ENCODE assay signal across 8 cellular contexts in the genomic region with DNA sequence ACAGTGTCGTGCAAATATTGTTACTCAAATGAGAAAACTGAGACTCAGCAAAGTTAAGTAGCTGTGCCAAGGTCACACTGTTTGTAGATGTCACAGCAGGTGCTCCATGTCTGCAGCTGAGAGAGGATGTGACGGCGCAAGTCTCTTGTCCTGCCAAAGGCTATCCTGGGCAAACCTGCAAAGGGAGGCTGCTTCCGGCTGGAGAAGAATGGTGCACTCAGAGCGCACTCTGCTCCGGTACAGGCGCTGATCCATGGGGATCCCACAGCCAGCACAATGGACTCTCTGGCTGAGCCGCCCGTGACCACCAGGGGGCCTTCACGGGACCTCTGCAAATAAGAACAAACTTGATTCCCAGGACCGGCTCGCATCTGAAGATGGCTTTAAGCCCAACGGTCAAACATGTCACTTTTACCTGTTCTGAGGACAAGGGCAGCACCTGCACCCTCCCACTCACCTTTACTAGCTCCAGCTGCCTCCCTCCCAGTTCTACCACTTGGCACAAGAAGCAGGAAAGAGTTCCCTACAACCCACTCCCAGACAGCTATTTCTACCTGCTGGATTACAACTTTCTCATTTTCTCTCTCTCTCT. TPM values are rescaled to one million over a fixed set of nuclear protein-coding genes. Genes with fewer than 3 reads are reported as not detected.
A peak's percentile ranks its signal among the peaks of the same experiment; 100 is the strongest.
DNase-seq lines count a peak whose midpoint lies in the region; TF ChIP-seq lines count a peak whose summit lies in the region.

No MANE protein-coding gene starts in this region.

- H2AFZ ChIP-seq in OCI-LY3 (ENCODE audit: low read depth, low read length) (peak overlapping the region; percentile 97), parathyroid adenoma (peak overlapping the region; percentile 7)

- peak overlapping the region; percentile 54 for H3K4me3 ChIP-seq in OCI-LY3 (ENCODE audit: low read length)
- H3K4me3 ChIP-seq in parathyroid adenoma (ENCODE audit: low read depth, low read length), result no peak overlapping the region
- no peak overlapping the region for H3K4me3 ChIP-seq in vagina

- CTCF ChIA-PET in activated naive CD4-positive, alpha-beta T cell treated with anti-CD3 and anti-CD28 coated beads for 36 hours (lab: Charles Lee), result interaction anchor here (0.5 to 4.7 kb wide), 14 partner anchors 10 to 1022 kb away, joined by 3 to 31 read pairs (median 3); no protein-coding TSS in a partner anchor

- no peaks in the 10 kb centered on the region for H4K20me1 ChIP-seq in OCI-LY3 (ENCODE audit: insufficient read depth, low read length)

- H3K27ac ChIP-seq in OCI-LY3 (ENCODE audit: low read length) (no peak overlapping the region), parathyroid adenoma (no peak overlapping the region), vagina (no peak overlapping the region)

- H3K36me3 ChIP-seq in OCI-LY3 (replicated peaks; ENCODE audit: low read depth, low read length), result no peaks in the 10 kb centered on the region
- H3K36me3 ChIP-seq in parathyroid adenoma (ENCODE audit: control insufficient read depth, insufficient read depth, low read length), result no peaks in the 10 kb centered on the region
- H3K36me3 ChIP-seq in vagina, result no peaks in the 10 kb centered on the region

- H3K9me3 Mint-ChIP-seq in activated naive CD4-positive, alpha-beta T cell treated with anti-CD3 and anti-CD28 coated beads for 36 hours, result no peaks in the 10 kb centered on the region
- no peaks in the 10 kb centered on the region for H3K9me3 Mint-ChIP-seq in glutamatergic neuron (ENCODE audit: unreplicated experiment)

- no peaks in the 10 kb centered on the region for H3K79me2 ChIP-seq in OCI-LY3 (ENCODE audit: low read length)
- H3K79me2 ChIP-seq in parathyroid adenoma, result no peaks in the 10 kb centered on the region

- peak; percentile 38 for DNase-seq in DMS 273 treated with DMSO at 0.1 percent for 48 hours (lab: John Stamatoyannopoulos, UW)
- peak; percentile 19 for DNase-seq in HS-27A (ENCODE audit: low read depth)
- peak; percentile 54 for DNase-seq in activated naive CD4-positive, alpha-beta T cell treated with anti-CD3 and anti-CD28 coated beads for 36 hours
- peak; percentile 90 for DNase-seq in glutamatergic neuron
- DNase-seq in vagina (ENCODE audit: extremely low spot score in 2 of 2), result peak in 1 of 2 donors; percentile 88
- no peak for DNase-seq in middle frontal gyrus (ENCODE audit: extremely low spot score, low spot score)

- H3K27ac Mint-ChIP-seq in activated naive CD4-positive, alpha-beta T cell treated with anti-CD3 and anti-CD28 coated beads for 36 hours, result no peak overlapping the region
- no peak overlapping the region for H3K27ac Mint-ChIP-seq in glutamatergic neuron (ENCODE audit: unreplicated experiment)

- no peaks in the 10 kb centered on the region for H3K9me3 ChIP-seq in OCI-LY3 (ENCODE audit: insufficient read depth, low read length)
- no peaks in the 10 kb centered on the region for H3K9me3 ChIP-seq in parathyroid adenoma (ENCODE audit: control insufficient read depth, low read length)
- H3K9me3 ChIP-seq in vagina, result no peaks in the 10 kb centered on the region

- H3K36me3 Mint-ChIP-seq in activated naive CD4-positive, alpha-beta T cell treated with anti-CD3 and anti-CD28 coated beads for 36 hours (ENCODE audit: low read depth), result no peaks in the 10 kb centered on the region
- no peaks in the 10 kb centered on the region for H3K36me3 Mint-ChIP-seq in glutamatergic neuron (ENCODE audit: unreplicated experiment)

- intact Hi-C loops in activated naive CD4-positive, alpha-beta T cell treated with anti-CD3 and anti-CD28 coated beads for 36 hours (cut with micrococcal nuclease), result loop anchor here (1.0 kb wide), 1 partner anchor 44 kb away; no protein-coding TSS in a partner anchor
- intact Hi-C loops in vagina (cut with DNase I), result no loop called here

- peaks cover 33% of the 10 kb centered on the region for H3K27me3 ChIP-seq in OCI-LY3 (ENCODE audit: low read depth, low read length)
- no peaks in the 10 kb centered on the region for H3K27me3 ChIP-seq in parathyroid adenoma (ENCODE audit: control insufficient read depth, insufficient read depth, low read length)
- H3K27me3 ChIP-seq in vagina, result no peaks in the 10 kb centered on the region

- H3K27me3 Mint-ChIP-seq in activated naive CD4-positive, alpha-beta T cell treated with anti-CD3 and anti-CD28 coated beads for 36 hours (ENCODE audit: low read depth), result peaks cover 2% of the 10 kb centered on the region
- peaks cover 2% of the 10 kb centered on the region for H3K27me3 Mint-ChIP-seq in glutamatergic neuron (ENCODE audit: unreplicated experiment)

- H3K4me2 ChIP-seq in OCI-LY3 (ENCODE audit: low read length) (peak overlapping the region; percentile 83), parathyroid adenoma (ENCODE audit: low read length) (peak overlapping the region; percentile 1)

- TF ChIP-seq CTCF in OCI-LY3 (IDR thresholded peaks at IDR 0.05; ENCODE audit: low read depth, low read length), result peak; percentile 97
- peak; percentile 97 for TF ChIP-seq CTCF in glutamatergic neuron (IDR thresholded peaks at IDR 0.05; ENCODE audit: partially characterized antibody, unreplicated experiment)
- TF ChIP-seq CTCF in parathyroid adenoma (IDR thresholded peaks at IDR 0.05), result peak; percentile 70
- TF ChIP-seq CTCF in vagina (IDR thresholded peaks at IDR 0.05), result peak; percentile 45 to 67 (median 62)

- peaks cover 7% of the 10 kb centered on the region for H3K4me1 ChIP-seq in OCI-LY3 (ENCODE audit: low read length)
- no peaks in the 10 kb centered on the region for H3K4me1 ChIP-seq in parathyroid adenoma
- H3K4me1 ChIP-seq in vagina, result peaks cover 10% of the 10 kb centered on the region

- H3K4me1 Mint-ChIP-seq in activated naive CD4-positive, alpha-beta T cell treated with anti-CD3 and anti-CD28 coated beads for 36 hours (ENCODE audit: low read depth), result no peaks in the 10 kb centered on the region
- no peaks in the 10 kb centered on the region for H3K4me1 Mint-ChIP-seq in glutamatergic neuron (ENCODE audit: low read depth, unreplicated experiment)

- H3K9ac ChIP-seq in OCI-LY3 (ENCODE audit: low read length) (no peak overlapping the region), parathyroid adenoma (no peak overlapping the region)

- H3K4me3 Mint-ChIP-seq in activated naive CD4-positive, alpha-beta T cell treated with anti-CD3 and anti-CD28 coated beads for 36 hours, result no peak overlapping the region
- no peak overlapping the region for H3K4me3 Mint-ChIP-seq in glutamatergic neuron (ENCODE audit: unreplicated experiment)

- no peak for TF ChIP-seq POLR2A in vagina (IDR thresholded peaks at IDR 0.05)

RNA-seq across cellular contexts. Expression of gene RD3, which starts 21.9 kb away (rescaled TPM):
- total RNA-seq in activated naive CD4-positive, alpha-beta T cell treated with anti-CD3 and anti-CD28 coated beads for 36 hours, result not detected
- 0.44 TPM for total RNA-seq in glutamatergic neuron (ENCODE audit: unreplicated experiment)
- 1.5 TPM for total RNA-seq in vagina
